Comparison of ENCODE assay signal across 1 cellular context in the genomic region with DNA sequence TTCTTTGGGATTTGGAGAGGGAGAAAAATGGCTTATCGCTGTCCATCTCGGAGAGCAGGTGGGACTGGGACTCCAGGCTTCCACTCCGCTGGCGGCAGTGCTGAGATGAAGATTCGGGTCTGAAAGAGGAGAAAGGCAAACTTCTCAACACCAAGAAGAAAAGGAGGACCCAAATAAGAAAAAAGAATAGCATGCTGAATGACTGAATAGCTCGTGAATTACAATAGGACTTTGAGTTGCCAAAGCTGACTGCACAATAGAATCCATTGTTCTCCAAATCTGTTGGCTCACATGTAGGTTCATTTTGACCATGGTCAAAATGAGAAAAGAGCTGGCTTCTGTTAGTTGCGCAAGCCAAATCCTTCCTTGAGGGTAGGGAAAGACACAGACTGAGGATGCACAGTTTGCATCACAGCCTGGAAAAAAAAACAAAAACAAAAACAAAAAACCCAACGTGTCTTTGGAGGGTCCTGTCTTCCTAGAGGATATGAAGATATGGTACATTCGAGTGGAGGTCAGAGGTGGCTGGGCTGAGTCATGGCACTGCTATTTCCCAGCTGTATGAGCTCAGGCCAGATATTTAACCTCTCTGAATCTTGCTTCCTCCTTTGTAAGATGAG.
A peak's percentile ranks its signal among the peaks of the same experiment; 100 is the strongest.
TF ChIP-seq lines count a peak whose summit lies in the region.

No MANE protein-coding gene starts in this region.

TF ChIP-seq in K562, 482 proteins besides CTCF, POLR2A, EP300 and RAD21 (continued from another document):
- TF ChIP-seq, protein P1, sequence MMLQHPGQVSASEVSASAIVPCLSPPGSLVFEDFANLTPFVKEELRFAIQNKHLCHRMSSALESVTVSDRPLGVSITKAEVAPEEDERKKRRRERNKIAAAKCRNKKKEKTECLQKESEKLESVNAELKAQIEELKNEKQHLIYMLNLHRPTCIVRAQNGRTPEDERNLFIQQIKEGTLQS (IDR thresholded peaks at IDR 0.05): peak; percentile 32; the same call in 1 of the 2 replicates
- TF ChIP-seq, protein P1 (CRISPR knock-in tag; conservative IDR thresholded peaks at IDR 0.05): no peak
- TF ChIP-seq BHLHE40 (IDR thresholded peaks at IDR 0.05; ENCODE audit: low read length) (no peak), MYBL2 (IDR thresholded peaks at IDR 0.05; ENCODE audit: low read depth) (no peak), MYBL2 (CRISPR knock-in tag; IDR thresholded peaks at IDR 0.05; ENCODE audit: borderline replicate concordance) (no peak), ZNF24 (IDR thresholded peaks at IDR 0.05) (no peak), CEBPG (CRISPR knock-in tag; IDR thresholded peaks at IDR 0.05) (no peak), CEBPG (tag; conservative IDR thresholded peaks at IDR 0.05 in 1 of 2, IDR thresholded peaks at IDR 0.05 in 1 of 2) (peak; percentile 36 to 37; a peak in 2 of 4 replicates), GATAD2B (IDR thresholded peaks at IDR 0.05; ENCODE audit: borderline replicate concordance) (no peak), ZNF282 (CRISPR knock-in tag; IDR thresholded peaks at IDR 0.05) (no peak), CEBPB (tag; IDR thresholded peaks at IDR 0.05) (peak; percentile 46; the same call in 1 of the 2 replicates)
